ENCODE assay signal across 35 cellular contexts in genomic region chr3:139948467-139948866, GRCh38. TPM values are rescaled to one million over a fixed set of nuclear protein-coding genes. Genes with fewer than 3 reads are reported as not detected.
"Had no signal": no experiment of that assay in that cellular context is flagged by ENCODE, and none has a peak within 500 bp of the region (broad histone marks: within the 10 kb centered on the region; RNA-seq: fewer than 3 reads in every experiment).

No MANE protein-coding gene starts in this region.

- H3K27me3 ChIP-seq: brain microvascular endothelial cell, heart right ventricle had no signal

- H3K4me1 Mint-ChIP-seq: activated B cell treated with CpG ODN at 0.5 μM for 24 hours; activated CD4-positive, alpha-beta memory T cell treated with anti-CD3 and anti-CD28 coated beads, Interleukin-2, amount 10 ng/mL, durations not matched to agents 7 days and 5 days; activated CD4-positive, alpha-beta T cell treated with anti-CD3 and anti-CD28 coated beads, Interleukin-2, amount 10 ng/mL, durations not matched to agents 7 days and 5 days; activated CD8-positive, alpha-beta memory T cell treated with anti-CD3 and anti-CD28 coated beads, Interleukin-2, amount 10 ng/mL, durations not matched to agents 7 days and 5 days; activated naive CD8-positive, alpha-beta T cell treated with anti-CD3 and anti-CD28 coated beads, Interleukin-2, amount 10 ng/mL, durations not matched to agents 7 days and 5 days; central memory CD8-positive, alpha-beta T cell; endodermal cell; T-helper 17 cell had no signal

- DNase-seq: activated B cell treated with CpG ODN at 0.5 μM for 24 hours; activated CD4-positive, alpha-beta memory T cell treated with anti-CD3 and anti-CD28 coated beads, Interleukin-2, amount 10 ng/mL, durations not matched to agents 7 days and 5 days; activated CD4-positive, alpha-beta T cell treated with anti-CD3 and anti-CD28 coated beads for 4 hours; activated CD4-positive, alpha-beta T cell treated with anti-CD3 and anti-CD28 coated beads, Interleukin-2, amount 10 ng/mL, durations not matched to agents 7 days and 5 days; activated CD4-positive, alpha-beta T cell treated with anti-CD3 and anti-CD28 coated beads, Interleukin-2, amount 50 U/mL, for 4 hours; activated CD8-positive, alpha-beta memory T cell treated with anti-CD3 and anti-CD28 coated beads, Interleukin-2, amount 10 ng/mL, durations not matched to agents 7 days and 5 days; activated CD8-positive, alpha-beta memory T cell treated with anti-CD3 and anti-CD28 coated beads, Interleukin-2, amount 50 U/mL, for 4 hours; activated effector memory CD4-positive, alpha-beta T cell treated with anti-CD3 and anti-CD28 coated beads, Interleukin-2, amount 50 U/mL, for 16 hours; activated naive CD4-positive, alpha-beta T cell; activated naive CD4-positive, alpha-beta T cell treated with anti-CD3 and anti-CD28 coated beads, Interleukin-2, amount 50 U/mL, for 16 hours; activated naive CD8-positive, alpha-beta T cell treated with anti-CD3 and anti-CD28 coated beads, Interleukin-2, amount 10 ng/mL, durations not matched to agents 7 days and 5 days; activated T-cell treated with anti-CD3 and anti-CD28 coated beads, Interleukin-2, amount 50 U/mL, for 1 hour; activated T-cell treated with anti-CD3 and anti-CD28 coated beads, Interleukin-2, amount 50 U/mL, for 48 hours; amniotic stem cell; anterior cingulate cortex; brain microvascular endothelial cell; dorsolateral prefrontal cortex; effector memory CD4-positive, alpha-beta T cell; endodermal cell; foreskin melanocyte; heart right ventricle; T-helper 1 cell; T-helper 17 cell; T1000; WERI-Rb-1 had no signal

- ATAC-seq: activated CD4-positive, CD25-positive, alpha-beta regulatory T cell treated with anti-CD3 and anti-CD28 coated beads, Interleukin-2, amount 50 U/mL, for 24 hours; activated CD8-positive, alpha-beta memory T cell treated with anti-CD3 and anti-CD28 coated beads, Interleukin-2, amount 10 ng/mL, durations not matched to agents 7 days and 5 days; esophagus mucosa; gastroesophageal sphincter; heart right ventricle; T-helper 17 cell had no signal

- H3K4me3 Mint-ChIP-seq: activated B cell treated with CpG ODN at 0.5 μM for 24 hours; activated CD4-positive, alpha-beta memory T cell treated with anti-CD3 and anti-CD28 coated beads, Interleukin-2, amount 10 ng/mL, durations not matched to agents 7 days and 5 days; activated CD4-positive, alpha-beta T cell treated with anti-CD3 and anti-CD28 coated beads, Interleukin-2, amount 10 ng/mL, durations not matched to agents 7 days and 5 days; activated CD8-positive, alpha-beta memory T cell treated with anti-CD3 and anti-CD28 coated beads, Interleukin-2, amount 10 ng/mL, durations not matched to agents 7 days and 5 days; activated naive CD8-positive, alpha-beta T cell treated with anti-CD3 and anti-CD28 coated beads, Interleukin-2, amount 10 ng/mL, durations not matched to agents 7 days and 5 days; activated T-helper 1 cell treated with anti-CD3 and anti-CD28 coated beads, Interleukin-12 subunit alpha, Interleukin-12 subunit beta, Interleukin-2, Interleukin-4 antibody, amounts not matched to agents 30 ng/mL and 10 ng/mL and 1 ng/mL, durations not matched to agents 14 hours and 24 hours and 36 hours; central memory CD8-positive, alpha-beta T cell; dendritic cell treated with granulocyte-macrophage colony-stimulating factor and Interleukin-4, amounts not matched to agents 40 ng/mL and 50 ng/mL, for 4 days; endodermal cell; T-helper 17 cell; T-helper 2 cell treated with Interferon-gamma antibody and Interleukin-4, amounts not matched to agents 5 μg/mL and 100 μg/mL, for 36 hours had no signal

- H3K4me1 ChIP-seq: gastroesophageal sphincter had no signal

- H3K27me3 Mint-ChIP-seq: activated B cell treated with CpG ODN at 0.5 μM for 24 hours; activated CD4-positive, alpha-beta memory T cell treated with anti-CD3 and anti-CD28 coated beads, Interleukin-2, amount 10 ng/mL, durations not matched to agents 7 days and 5 days; activated CD8-positive, alpha-beta memory T cell treated with anti-CD3 and anti-CD28 coated beads, Interleukin-2, amount 10 ng/mL, durations not matched to agents 7 days and 5 days had no signal

- H3K36me3 ChIP-seq: brain microvascular endothelial cell, gastroesophageal sphincter, heart right ventricle, WERI-Rb-1 had no signal

- H3K27ac Mint-ChIP-seq: activated B cell treated with CpG ODN at 0.5 μM for 24 hours; activated CD4-positive, alpha-beta memory T cell treated with anti-CD3 and anti-CD28 coated beads, Interleukin-2, amount 10 ng/mL, durations not matched to agents 7 days and 5 days; activated CD4-positive, alpha-beta T cell treated with anti-CD3 and anti-CD28 coated beads, Interleukin-2, amount 10 ng/mL, durations not matched to agents 7 days and 5 days; activated CD8-positive, alpha-beta memory T cell treated with anti-CD3 and anti-CD28 coated beads, Interleukin-2, amount 10 ng/mL, durations not matched to agents 7 days and 5 days; activated naive CD8-positive, alpha-beta T cell treated with anti-CD3 and anti-CD28 coated beads, Interleukin-2, amount 10 ng/mL, durations not matched to agents 7 days and 5 days; activated T-helper 1 cell treated with anti-CD3 and anti-CD28 coated beads, Interleukin-12 subunit alpha, Interleukin-12 subunit beta, Interleukin-2, Interleukin-4 antibody, amounts not matched to agents 30 ng/mL and 10 ng/mL and 1 ng/mL, durations not matched to agents 14 hours and 24 hours and 36 hours; activated T-helper 2 cell treated with anti-CD3 and anti-CD28 coated beads, Interferon-gamma antibody, Interleukin-2, Interleukin-4, amounts not matched to agents 10 μg/mL and 5 μg/mL and 100 μg/mL, durations not matched to agents 14 hours and 24 hours and 36 hours; dendritic cell treated with granulocyte-macrophage colony-stimulating factor and Interleukin-4, amounts not matched to agents 40 ng/mL and 50 ng/mL, for 4 days; endodermal cell; T-helper 17 cell; T-helper 2 cell treated with Interferon-gamma antibody and Interleukin-4, amounts not matched to agents 5 μg/mL and 100 μg/mL, for 36 hours had no signal

- H3K36me3 Mint-ChIP-seq: activated CD8-positive, alpha-beta memory T cell treated with anti-CD3 and anti-CD28 coated beads, Interleukin-2, amount 10 ng/mL, durations not matched to agents 7 days and 5 days; activated naive CD8-positive, alpha-beta T cell treated with anti-CD3 and anti-CD28 coated beads, Interleukin-2, amount 10 ng/mL, durations not matched to agents 7 days and 5 days had no signal

- H3K9me3 Mint-ChIP-seq: activated B cell treated with CpG ODN at 0.5 μM for 24 hours; activated CD4-positive, alpha-beta memory T cell treated with anti-CD3 and anti-CD28 coated beads, Interleukin-2, amount 10 ng/mL, durations not matched to agents 7 days and 5 days; activated CD4-positive, alpha-beta T cell treated with anti-CD3 and anti-CD28 coated beads, Interleukin-2, amount 10 ng/mL, durations not matched to agents 7 days and 5 days; activated naive CD8-positive, alpha-beta T cell treated with anti-CD3 and anti-CD28 coated beads, Interleukin-2, amount 10 ng/mL, durations not matched to agents 7 days and 5 days; activated T-helper 1 cell treated with anti-CD3 and anti-CD28 coated beads, Interleukin-12 subunit alpha, Interleukin-12 subunit beta, Interleukin-2, Interleukin-4 antibody, amounts not matched to agents 30 ng/mL and 10 ng/mL and 1 ng/mL, durations not matched to agents 14 hours and 24 hours and 36 hours; activated T-helper 2 cell treated with anti-CD3 and anti-CD28 coated beads, Interferon-gamma antibody, Interleukin-2, Interleukin-4, amounts not matched to agents 10 μg/mL and 5 μg/mL and 100 μg/mL, durations not matched to agents 14 hours and 24 hours and 36 hours; central memory CD8-positive, alpha-beta T cell; dendritic cell treated with granulocyte-macrophage colony-stimulating factor and Interleukin-4, amounts not matched to agents 40 ng/mL and 50 ng/mL, for 4 days; endodermal cell; T-helper 2 cell treated with Interferon-gamma antibody and Interleukin-4, amounts not matched to agents 5 μg/mL and 100 μg/mL, for 36 hours had no signal

- H3K4me3 ChIP-seq: coronary artery, dorsolateral prefrontal cortex, gastroesophageal sphincter, heart right ventricle had no signal

- H3K27ac ChIP-seq: brain microvascular endothelial cell, coronary artery, dorsolateral prefrontal cortex, gastroesophageal sphincter, heart right ventricle, WERI-Rb-1 had no signal

RNA-seq across cellular contexts. Expression of gene CLSTN2, which starts 13.5 kb away (rescaled TPM):
- total RNA-seq: activated B cell treated with CpG ODN at 0.5 μM for 24 hours; activated CD4-positive, alpha-beta memory T cell treated with anti-CD3 and anti-CD28 coated beads, Interleukin-2, amount 10 ng/mL, durations not matched to agents 7 days and 5 days; activated CD4-positive, alpha-beta T cell treated with anti-CD3 and anti-CD28 coated beads, Interleukin-2, amount 10 ng/mL, durations not matched to agents 7 days and 5 days; activated CD8-positive, alpha-beta memory T cell treated with anti-CD3 and anti-CD28 coated beads for 36 hours; activated naive CD8-positive, alpha-beta T cell treated with anti-CD3 and anti-CD28 coated beads, Interleukin-2, amount 10 ng/mL, durations not matched to agents 7 days and 5 days; activated T-helper 1 cell treated with anti-CD3 and anti-CD28 coated beads, Interleukin-12 subunit alpha, Interleukin-12 subunit beta, Interleukin-2, Interleukin-4 antibody, amounts not matched to agents 30 ng/mL and 10 ng/mL and 1 ng/mL, durations not matched to agents 14 hours and 24 hours and 36 hours; activated T-helper 2 cell treated with anti-CD3 and anti-CD28 coated beads, Interferon-gamma antibody, Interleukin-2, Interleukin-4, amounts not matched to agents 10 μg/mL and 5 μg/mL and 100 μg/mL, durations not matched to agents 14 hours and 24 hours and 36 hours; T-helper 17 cell had no signal
